ENCODE assay signal across 6 cellular contexts in the genomic region with DNA sequence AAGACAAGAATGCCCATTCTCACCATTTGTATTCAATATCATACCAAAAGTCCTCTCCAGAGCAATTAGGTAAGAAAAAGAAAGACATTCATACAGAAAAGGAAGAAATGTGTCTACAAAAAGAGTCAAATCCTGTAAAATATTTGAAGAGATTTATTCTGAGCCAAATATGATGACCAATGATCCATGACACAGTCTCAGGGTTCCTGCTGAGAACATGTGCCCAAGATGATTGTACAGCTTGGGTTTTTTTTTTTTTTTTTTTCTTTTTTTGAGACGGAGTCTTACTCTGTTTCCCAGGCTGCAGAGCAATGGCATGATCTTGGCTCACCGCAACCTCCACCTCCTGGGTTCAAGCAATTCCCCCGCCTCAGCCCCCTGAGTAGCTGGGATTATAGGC.
"Had no signal": no experiment of that assay in that cellular context is flagged by ENCODE, and none has a peak within 500 bp of the region (broad histone marks: within the 10 kb centered on the region; RNA-seq: fewer than 3 reads in every experiment).

No MANE protein-coding gene starts in this region.

- H3K4me3 Mint-ChIP-seq: GM23338, H9 had no signal

- H3K4me3 ChIP-seq: GM23338 had no signal

- H3K4me2 ChIP-seq: GM23338 had no signal

- DNase-seq: H9, HCEC 1CT, IMR-90, KBM-7 had no signal

- H3K27ac Mint-ChIP-seq: GM23338 had no signal

- H3K27ac ChIP-seq: HL-60 had no signal

- H2AFZ ChIP-seq: GM23338 had no signal
